Comparison of ENCODE assay signal across 32 cellular contexts in genomic region chr12:55499810-55500252, GRCh38. TPM values are rescaled to one million over a fixed set of nuclear protein-coding genes. Genes with fewer than 3 reads are reported as not detected.
DNase-seq lines count a peak whose midpoint lies in the region; ATAC-seq, FAIRE-seq and TF ChIP-seq lines count a peak whose summit lies in the region.
"Had no signal": no experiment of that assay in that cellular context is flagged by ENCODE, and none has a peak within 500 bp of the region (broad histone marks: within the 10 kb centered on the region; RNA-seq: fewer than 3 reads in every experiment).

No MANE protein-coding gene starts in this region.

- no peak overlapping the region for H3K4ac ChIP-seq in H1 (replicated peaks; ENCODE audit: insufficient read length, low read depth, low read length)

- H3K4me2 ChIP-seq in H1 (ENCODE audit: insufficient read depth in 1 of 2, low read depth in 2 of 2, low read length in 2 of 2) = no peak overlapping the region

- H3K4me3 ChIP-seq in H1 (ENCODE audit: extremely low read depth in 1 of 4, insufficient read depth in 2 of 4, low read depth in 3 of 4, low read length in 4 of 4) = no peak overlapping the region
- H3K4me3 ChIP-seq in small intestine (ENCODE audit: low read depth in 1 of 2, low read length in 2 of 2) = no peak overlapping the region
- no peak overlapping the region for H3K4me3 ChIP-seq in naive thymus-derived CD4-positive, alpha-beta T cell (ENCODE audit: low read length)
- H3K4me3 ChIP-seq: gastrocnemius medialis, HAP-1, prostate gland, skin epidermis, vagina had no signal

- no peak overlapping the region for H3K14ac ChIP-seq in H1 (ENCODE audit: insufficient read length)

- whole genome bisulfite sequencing in H1 (ENCODE audit: extremely low coverage in 1 of 2, insufficient coverage in 1 of 2, insufficient read length in 1 of 2, insufficient replicate concordance in 2 of 2, low coverage in 1 of 2, low lambda C conversion rate in 2 of 2, missing lambda C conversion rate in 1 of 2), 2 experiments = 88% methylated on average over 2 of the region's 2 CpGs; no CpG with 5 or more reads in 1 of the 2 experiments
- WGBS in small intestine, 3 donors = 4 to 15% (median 7%) methylated on average over 2 of the region's 2 CpGs

- H3K4me1 ChIP-seq in H1 (replicated peaks in 1 of 4; ENCODE audit: control insufficient read depth in 3 of 4, insufficient read depth in 4 of 4, low read length in 3 of 4) (no peaks in the 10 kb centered on the region), small intestine (ENCODE audit: control insufficient read depth in 2 of 2, insufficient read depth in 1 of 2, low read depth in 1 of 2, low read length in 1 of 2) (no peaks in the 10 kb centered on the region)
- H3K4me1 ChIP-seq in naive thymus-derived CD4-positive, alpha-beta T cell (ENCODE audit: control insufficient read depth in 2 of 2, insufficient read depth in 2 of 2, low read length in 2 of 2) = no peaks in the 10 kb centered on the region
- H3K4me1 ChIP-seq: gastrocnemius medialis, HAP-1, prostate gland, vagina had no signal

- H2BK5ac ChIP-seq in H1 (ENCODE audit: low read depth, low read length) = no peak overlapping the region

- no peak overlapping the region for H3K23ac ChIP-seq in H1 (ENCODE audit: insufficient read length)

- no peak overlapping the region for H2BK15ac ChIP-seq in H1 (ENCODE audit: low read length)

- H3K27ac Mint-ChIP-seq in mesothelial cell of epicardium = peak overlapping the region; percentile 36
- H3K27ac Mint-ChIP-seq in naive thymus-derived CD4-positive, alpha-beta T cell = no peak overlapping the region
- H3K27ac Mint-ChIP-seq: activated CD4-positive, alpha-beta T cell treated with anti-CD3 and anti-CD28 coated beads, Interleukin-2, amount 10 ng/mL, durations not matched to agents 7 days and 5 days; activated CD8-positive, alpha-beta memory T cell treated with anti-CD3 and anti-CD28 coated beads, Interleukin-2, amount 10 ng/mL, durations not matched to agents 7 days and 5 days; activated naive CD8-positive, alpha-beta T cell; activated T-helper 17 cell treated with anti-CD3 and anti-CD28 coated beads, Interleukin-2, amount 50 U/mL, for 72 hours; CD14-positive monocyte; naive thymus-derived CD8-positive, alpha-beta T cell; T-helper 1 cell treated with Interleukin-12 subunit alpha and Interleukin-12 subunit beta and Interleukin-4 antibody, amounts not matched to agents 30 μg/mL and 1 μg/mL, for 36 hours had no signal

- no peak overlapping the region for H4K5ac ChIP-seq in H1 (ENCODE audit: insufficient read length, low read depth, low read length)

- H2AFZ ChIP-seq in H1 (ENCODE audit: low read length) = peak overlapping the region; percentile 59

- H3K56ac ChIP-seq in H1 (replicated peaks; ENCODE audit: insufficient read length, low read depth, low read length) = no peak overlapping the region

- no peak overlapping the region for H4K8ac ChIP-seq in H1 (ENCODE audit: extremely low read depth, insufficient read depth, low read length)

- POLR2A ChIA-PET in H1 (lab: Charles Lee; ENCODE audit: partially characterized antibody) = no interaction called here
- POLR2A ChIA-PET in naive thymus-derived CD4-positive, alpha-beta T cell (lab: Charles Lee) = no interaction called here

- CTCF ChIA-PET in H1 (lab: Charles Lee; ENCODE audit: partially characterized antibody) = interaction anchor here (0.6 to 1.7 kb wide), 6 partner anchors 8 to 280 kb away, joined by 3 to 4 read pairs (median 4); no protein-coding TSS in a partner anchor
- CTCF ChIA-PET in naive thymus-derived CD4-positive, alpha-beta T cell (lab: Charles Lee) = no interaction called here

- no peak overlapping the region for H2BK12ac ChIP-seq in H1 (ENCODE audit: low read depth, low read length)

- no peaks in the 10 kb centered on the region for H3K27me3 ChIP-seq in H1 (replicated peaks in 1 of 4; ENCODE audit: control insufficient read depth in 3 of 4, extremely low read depth in 1 of 4, insufficient read depth in 3 of 4, low read length in 3 of 4)
- H3K27me3 ChIP-seq in small intestine (ENCODE audit: control insufficient read depth in 2 of 2, insufficient read depth in 2 of 2, low read length in 2 of 2) = no peaks in the 10 kb centered on the region
- no peaks in the 10 kb centered on the region for H3K27me3 ChIP-seq in naive thymus-derived CD4-positive, alpha-beta T cell (ENCODE audit: control insufficient read depth in 2 of 2, insufficient read depth in 2 of 2, low read length in 2 of 2)
- H3K27me3 ChIP-seq: gastrocnemius medialis, vagina had no signal

- no peak for ATAC-seq in naive thymus-derived CD4-positive, alpha-beta T cell
- no peak for ATAC-seq in GM21390 (IDR thresholded peaks at IDR 0.05; ENCODE audit: unreplicated experiment)
- ATAC-seq: activated CD8-positive, alpha-beta memory T cell treated with anti-CD3 and anti-CD28 coated beads, Interleukin-2, amount 10 ng/mL, durations not matched to agents 7 days and 5 days; activated T-helper 17 cell treated with anti-CD3 and anti-CD28 coated beads, Interleukin-2, amount 50 U/mL, for 72 hours; gastrocnemius medialis; naive thymus-derived CD8-positive, alpha-beta T cell; stimulated activated naive B cell treated with anti-CD40 and anti-IgM and Interleukin-4, amounts not matched to agents 10 μg/mL and 1 μg/mL and 100 μg/mL, for 72 hours had no signal

- H3K36me3 Mint-ChIP-seq in mesothelial cell of epicardium = no peaks in the 10 kb centered on the region
- no peaks in the 10 kb centered on the region for H3K36me3 Mint-ChIP-seq in naive thymus-derived CD4-positive, alpha-beta T cell
- H3K36me3 Mint-ChIP-seq: activated CD8-positive, alpha-beta memory T cell treated with anti-CD3 and anti-CD28 coated beads, Interleukin-2, amount 10 ng/mL, durations not matched to agents 7 days and 5 days; activated naive CD8-positive, alpha-beta T cell; CD14-positive monocyte; naive thymus-derived CD8-positive, alpha-beta T cell; stimulated activated naive B cell treated with anti-CD40 and anti-IgM and Interleukin-4, amounts not matched to agents 10 μg/mL and 1 μg/mL and 100 μg/mL, for 72 hours had no signal

- TF ChIP-seq CTCF in H1 (IDR thresholded peaks at IDR 0.05; ENCODE audit: control extremely low read depth in 1 of 3, insufficient read depth in 1 of 3, low read depth in 1 of 3, low read length in 3 of 3) = no peak
- no peak for TF ChIP-seq CTCF in mesothelial cell of epicardium (IDR thresholded peaks at IDR 0.05; ENCODE audit: unreplicated experiment)

- H3K23me2 ChIP-seq in H1 (ENCODE audit: low read depth, low read length) = no peaks in the 10 kb centered on the region

- H2BK120ac ChIP-seq in H1 (replicated peaks; ENCODE audit: low read depth, low read length) = no peak overlapping the region

- no peak for TF ChIP-seq EP300 in H1 (IDR thresholded peaks at IDR 0.05; ENCODE audit: borderline replicate concordance in 1 of 2, low read depth in 2 of 2, low read length in 2 of 2)

- peak; percentile 76 for DNase-seq in KBM-7
- no peak for DNase-seq in H1 (ENCODE audit: low read depth in 1 of 2, low spot score in 2 of 2)
- no peak for DNase-seq in mesothelial cell of epicardium (ENCODE audit: low spot score in 2 of 2, unreplicated experiment in 2 of 2)
- DNase-seq in small intestine = peak; percentile 45
- DNase-seq in naive thymus-derived CD4-positive, alpha-beta T cell = no peak
- DNase-seq in NCI-H69 (lab: John Stamatoyannopoulos, UW) = no peak
- DNase-seq: activated CD4-positive, alpha-beta T cell treated with anti-CD3 and anti-CD28 coated beads, Interleukin-2, amount 10 ng/mL, durations not matched to agents 7 days and 5 days; activated CD8-positive, alpha-beta memory T cell treated with anti-CD3 and anti-CD28 coated beads, Interleukin-2, amount 10 ng/mL, durations not matched to agents 7 days and 5 days; gastrocnemius medialis; Kasumi-1; kidney; mesenchymal stem cell; naive thymus-derived CD8-positive, alpha-beta T cell; NCI-H187; NCI-H82; SHP77; stimulated activated naive B cell treated with anti-CD40 and anti-IgM and Interleukin-4, amounts not matched to agents 10 μg/mL and 1 μg/mL and 100 μg/mL, for 72 hours had no signal

- intact Hi-C loops in naive thymus-derived CD4-positive, alpha-beta T cell (cut with micrococcal nuclease) = no loop called here

- no peak overlapping the region for H4K91ac ChIP-seq in H1 (replicated peaks; ENCODE audit: insufficient read length, low read length)

- H4K20me1 ChIP-seq in H1 (replicated peaks in 1 of 2; ENCODE audit: control insufficient read depth in 1 of 2, insufficient read depth in 2 of 2, low read length in 2 of 2) = no peaks in the 10 kb centered on the region

- H3K9me3 ChIP-seq in H1 (ENCODE audit: insufficient read depth in 2 of 2, low read depth in 1 of 2, low read length in 1 of 2) (no peaks in the 10 kb centered on the region), small intestine (ENCODE audit: control insufficient read depth, low read depth) (no peaks in the 10 kb centered on the region)
- H3K9me3 ChIP-seq in naive thymus-derived CD4-positive, alpha-beta T cell (ENCODE audit: control insufficient read depth in 2 of 3, low read length in 3 of 3) = no peaks in the 10 kb centered on the region
- H3K9me3 ChIP-seq: gastrocnemius medialis, HAP-1, prostate gland, vagina had no signal

- no peaks in the 10 kb centered on the region for H3K9me3 Mint-ChIP-seq in mesothelial cell of epicardium
- peaks cover 0 to 5% (median 0%) of the 10 kb centered on the region in 11 donors for H3K9me3 Mint-ChIP-seq in naive thymus-derived CD4-positive, alpha-beta T cell
- H3K9me3 Mint-ChIP-seq: activated CD4-positive, alpha-beta T cell treated with anti-CD3 and anti-CD28 coated beads, Interleukin-2, amount 10 ng/mL, durations not matched to agents 7 days and 5 days; activated T-helper 17 cell treated with anti-CD3 and anti-CD28 coated beads, Interleukin-2, amount 50 U/mL, for 72 hours; CD14-positive monocyte; stimulated activated naive B cell treated with anti-CD40 and anti-IgM and Interleukin-4, amounts not matched to agents 10 μg/mL and 1 μg/mL and 100 μg/mL, for 72 hours; T-helper 1 cell treated with Interleukin-12 subunit alpha and Interleukin-12 subunit beta and Interleukin-4 antibody, amounts not matched to agents 30 μg/mL and 1 μg/mL, for 36 hours had no signal

- peaks cover 4% of the 10 kb centered on the region for H3K27me3 Mint-ChIP-seq in mesothelial cell of epicardium (ENCODE audit: low read depth)
- H3K27me3 Mint-ChIP-seq in naive thymus-derived CD4-positive, alpha-beta T cell = peaks cover 0 to 39% (median 9%) of the 10 kb centered on the region in 5 donors
- H3K27me3 Mint-ChIP-seq: stimulated activated naive B cell treated with anti-CD40 and anti-IgM and Interleukin-4, amounts not matched to agents 10 μg/mL and 1 μg/mL and 100 μg/mL, for 72 hours had no signal

- H3K27ac ChIP-seq in H1 (ENCODE audit: low read depth, low read length) (no peak overlapping the region), small intestine (ENCODE audit: low read depth in 1 of 2, low read length in 1 of 2) (no peak overlapping the region)
- H3K27ac ChIP-seq in naive thymus-derived CD4-positive, alpha-beta T cell (ENCODE audit: low read depth, low read length) = no peak overlapping the region
- H3K27ac ChIP-seq: gastrocnemius medialis, prostate gland, skin epidermis, vagina, VCaP had no signal

- no peak overlapping the region for H2AK5ac ChIP-seq in H1 (ENCODE audit: low read depth, low read length)

- TF ChIP-seq POLR2A in H1 (IDR thresholded peaks at IDR 0.05; ENCODE audit: control extremely low read depth in 1 of 2, low read depth in 2 of 2, low read length in 2 of 2) = no peak

- no peak overlapping the region for H2BK20ac ChIP-seq in H1 (ENCODE audit: low read length)

- no peak for FAIRE-seq in H1 (lab: Jason Lieb, UNC)
- FAIRE-seq in small intestine (lab: Jason Lieb, UNC) = no peak
- FAIRE-seq: astrocyte, G401.6, kidney had no signal

- in situ Hi-C loops in KBM-7 (cut with MboI; ENCODE audit: low pct_unique_long_range_greater_than_20kb, low sequenced_read_pairs) = no loop called here

- H3K79me1 ChIP-seq in H1 (ENCODE audit: low read depth, low read length) = no peaks in the 10 kb centered on the region

- H3K79me2 ChIP-seq in H1 (ENCODE audit: control insufficient read depth in 1 of 2, insufficient read depth in 2 of 2, low read length in 2 of 2) = no peaks in the 10 kb centered on the region

- TF ChIP-seq RAD21 in H1 (IDR thresholded peaks at IDR 0.05 in 1 of 2, conservative IDR thresholded peaks at IDR 0.05 in 1 of 2; ENCODE audit: low read depth in 2 of 2, low read length in 2 of 2) = no peak

- H3K18ac ChIP-seq in H1 (ENCODE audit: extremely low read depth, low read length) = no peak overlapping the region

- H3K36me3 ChIP-seq in H1 (ENCODE audit: control insufficient read depth in 2 of 4, insufficient read depth in 4 of 4, low read length in 3 of 4) = no peaks in the 10 kb centered on the region
- H3K36me3 ChIP-seq in small intestine (ENCODE audit: control insufficient read depth in 2 of 2, insufficient read depth in 2 of 2, low read length in 2 of 2) = no peaks in the 10 kb centered on the region
- no peaks in the 10 kb centered on the region for H3K36me3 ChIP-seq in naive thymus-derived CD4-positive, alpha-beta T cell (ENCODE audit: control insufficient read depth in 2 of 3, insufficient read depth in 3 of 3, low read length in 3 of 3)
- H3K36me3 ChIP-seq: gastrocnemius medialis, HAP-1, prostate gland, vagina had no signal

- H3K4me1 Mint-ChIP-seq in mesothelial cell of epicardium = peaks cover 10% of the 10 kb centered on the region
- H3K4me1 Mint-ChIP-seq in naive thymus-derived CD4-positive, alpha-beta T cell = no peaks in the 10 kb centered on the region
- H3K4me1 Mint-ChIP-seq: activated CD8-positive, alpha-beta memory T cell treated with anti-CD3 and anti-CD28 coated beads, Interleukin-2, amount 10 ng/mL, durations not matched to agents 7 days and 5 days; CD14-positive monocyte; naive thymus-derived CD8-positive, alpha-beta T cell had no signal

- H3K9ac ChIP-seq in H1 (replicated peaks in 1 of 4; ENCODE audit: extremely low read depth in 1 of 4, low read depth in 3 of 4, low read length in 3 of 4) = no peak overlapping the region

- no peak overlapping the region for H3K4me3 Mint-ChIP-seq in mesothelial cell of epicardium
- no peak overlapping the region for H3K4me3 Mint-ChIP-seq in naive thymus-derived CD4-positive, alpha-beta T cell
- H3K4me3 Mint-ChIP-seq: activated CD4-positive, alpha-beta T cell treated with anti-CD3 and anti-CD28 coated beads, Interleukin-2, amount 10 ng/mL, durations not matched to agents 7 days and 5 days; activated CD8-positive, alpha-beta memory T cell treated with anti-CD3 and anti-CD28 coated beads, Interleukin-2, amount 10 ng/mL, durations not matched to agents 7 days and 5 days; activated naive CD8-positive, alpha-beta T cell; activated T-helper 17 cell treated with anti-CD3 and anti-CD28 coated beads, Interleukin-2, amount 50 U/mL, for 72 hours; CD14-positive monocyte; naive thymus-derived CD8-positive, alpha-beta T cell; stimulated activated naive B cell treated with anti-CD40 and anti-IgM and Interleukin-4, amounts not matched to agents 10 μg/mL and 1 μg/mL and 100 μg/mL, for 72 hours; T-helper 1 cell treated with Interleukin-12 subunit alpha and Interleukin-12 subunit beta and Interleukin-4 antibody, amounts not matched to agents 30 μg/mL and 1 μg/mL, for 36 hours had no signal

RNA-seq across cellular contexts. Expression of gene OR6C68, which starts 7.7 kb away (rescaled TPM):
- total RNA-seq in H1 (2021; fragmentation: NEBNext Ultra II Directional; extraction: Animal tissue kit (Norgen Biotek cat#: 25700)) = not detected in 2 replicates
- not detected in 2 replicates for polyA plus RNA-seq in H1 (2011; rRNA removed)
- polyA plus RNA-seq in H1 (2011; cell fraction: cytosol; rRNA removed) = not detected
- polyA plus RNA-seq in H1 (2011; cell fraction: nucleus; rRNA removed) = not detected
- polyA plus RNA-seq in H1 (2012, experiment 1 of 2) = not detected in 4 replicates
- polyA plus RNA-seq in H1 (2012, experiment 2 of 2) = not detected
- not detected for polyA plus RNA-seq in H1 (2013, experiment 1 of 2)
- polyA plus RNA-seq in H1 (2013, experiment 2 of 2) = not detected
- not detected in 2 replicates for polyA minus RNA-seq in H1 (2011; rRNA and poly(A)+ RNA removed)
- not detected for polyA minus RNA-seq in H1 (2011; cell fraction: cytosol; rRNA and poly(A)+ RNA removed)
- not detected for polyA minus RNA-seq in H1 (2011; cell fraction: nucleus; rRNA and poly(A)+ RNA removed)
- total RNA-seq in mesothelial cell of epicardium = not detected in 3 replicates
- not detected for polyA plus RNA-seq in small intestine
- total RNA-seq in naive thymus-derived CD4-positive, alpha-beta T cell = not detected
- polyA plus RNA-seq in naive thymus-derived CD4-positive, alpha-beta T cell = not detected
- total RNA-seq: activated CD4-positive, alpha-beta T cell treated with anti-CD3 and anti-CD28 coated beads, Interleukin-2, amount 10 ng/mL, durations not matched to agents 7 days and 5 days; activated CD8-positive, alpha-beta memory T cell treated with anti-CD3 and anti-CD28 coated beads, Interleukin-2, amount 10 ng/mL, durations not matched to agents 7 days and 5 days; activated T-helper 17 cell treated with anti-CD3 and anti-CD28 coated beads, Interleukin-2, amount 50 U/mL, for 72 hours; astrocyte; gastrocnemius medialis; HT-29; kidney; naive thymus-derived CD8-positive, alpha-beta T cell; prostate gland; temporal lobe; vagina had no signal
- polyA plus RNA-seq: CD14-positive monocyte; esophagus; naive thymus-derived CD8-positive, alpha-beta T cell had no signal

RNA-seq across cellular contexts. Expression of gene OR6C70, which starts 29.9 kb away (rescaled TPM):
- not detected in 2 replicates for total RNA-seq in H1 (2021; fragmentation: NEBNext Ultra II Directional; extraction: Animal tissue kit (Norgen Biotek cat#: 25700))
- not detected in 2 replicates for polyA plus RNA-seq in H1 (2011; rRNA removed)
- polyA plus RNA-seq in H1 (2011; cell fraction: cytosol; rRNA removed) = not detected
- polyA plus RNA-seq in H1 (2011; cell fraction: nucleus; rRNA removed) = not detected
- polyA plus RNA-seq in H1 (2012, experiment 1 of 2) = not detected in 4 replicates
- polyA plus RNA-seq in H1 (2012, experiment 2 of 2) = not detected
- polyA plus RNA-seq in H1 (2013, experiment 1 of 2) = not detected
- not detected for polyA plus RNA-seq in H1 (2013, experiment 2 of 2)
- polyA minus RNA-seq in H1 (2011; rRNA and poly(A)+ RNA removed) = not detected in 2 replicates
- polyA minus RNA-seq in H1 (2011; cell fraction: cytosol; rRNA and poly(A)+ RNA removed) = not detected
- polyA minus RNA-seq in H1 (2011; cell fraction: nucleus; rRNA and poly(A)+ RNA removed) = not detected
- not detected in 3 replicates for total RNA-seq in mesothelial cell of epicardium
- polyA plus RNA-seq in small intestine = not detected
- total RNA-seq in naive thymus-derived CD4-positive, alpha-beta T cell = not detected
- polyA plus RNA-seq in naive thymus-derived CD4-positive, alpha-beta T cell = not detected
- total RNA-seq: activated CD4-positive, alpha-beta T cell treated with anti-CD3 and anti-CD28 coated beads, Interleukin-2, amount 10 ng/mL, durations not matched to agents 7 days and 5 days; activated CD8-positive, alpha-beta memory T cell treated with anti-CD3 and anti-CD28 coated beads, Interleukin-2, amount 10 ng/mL, durations not matched to agents 7 days and 5 days; activated T-helper 17 cell treated with anti-CD3 and anti-CD28 coated beads, Interleukin-2, amount 50 U/mL, for 72 hours; astrocyte; gastrocnemius medialis; HT-29; kidney; naive thymus-derived CD8-positive, alpha-beta T cell; prostate gland; temporal lobe; vagina had no signal
- polyA plus RNA-seq: CD14-positive monocyte; esophagus; naive thymus-derived CD8-positive, alpha-beta T cell had no signal

RNA-seq across cellular contexts. Expression of gene OR6C4, which starts 49.6 kb away (rescaled TPM):
- not detected in 2 replicates for total RNA-seq in H1 (2021; fragmentation: NEBNext Ultra II Directional; extraction: Animal tissue kit (Norgen Biotek cat#: 25700))
- polyA plus RNA-seq in H1 (2011; rRNA removed) (not detected in 2 replicates), small intestine (not detected)
- polyA plus RNA-seq in H1 (2011; cell fraction: cytosol; rRNA removed) = not detected
- polyA plus RNA-seq in H1 (2011; cell fraction: nucleus; rRNA removed) = not detected
- not detected in 4 replicates for polyA plus RNA-seq in H1 (2012, experiment 1 of 2)
- polyA plus RNA-seq in H1 (2012, experiment 2 of 2) = not detected
- not detected for polyA plus RNA-seq in H1 (2013, experiment 1 of 2)
- polyA plus RNA-seq in H1 (2013, experiment 2 of 2) = not detected
- polyA minus RNA-seq in H1 (2011; rRNA and poly(A)+ RNA removed) = not detected in 2 replicates
- polyA minus RNA-seq in H1 (2011; cell fraction: cytosol; rRNA and poly(A)+ RNA removed) = not detected
- polyA minus RNA-seq in H1 (2011; cell fraction: nucleus; rRNA and poly(A)+ RNA removed) = not detected
- total RNA-seq in mesothelial cell of epicardium = not detected in 3 replicates
- total RNA-seq in naive thymus-derived CD4-positive, alpha-beta T cell = not detected
- not detected for polyA plus RNA-seq in naive thymus-derived CD4-positive, alpha-beta T cell
- total RNA-seq: activated CD4-positive, alpha-beta T cell treated with anti-CD3 and anti-CD28 coated beads, Interleukin-2, amount 10 ng/mL, durations not matched to agents 7 days and 5 days; activated CD8-positive, alpha-beta memory T cell treated with anti-CD3 and anti-CD28 coated beads, Interleukin-2, amount 10 ng/mL, durations not matched to agents 7 days and 5 days; activated T-helper 17 cell treated with anti-CD3 and anti-CD28 coated beads, Interleukin-2, amount 50 U/mL, for 72 hours; astrocyte; gastrocnemius medialis; HT-29; kidney; naive thymus-derived CD8-positive, alpha-beta T cell; prostate gland; temporal lobe; vagina had no signal
- polyA plus RNA-seq: CD14-positive monocyte; esophagus; naive thymus-derived CD8-positive, alpha-beta T cell had no signal

RNA-seq across cellular contexts. Expression of gene OR6C2, which starts 56.0 kb away (rescaled TPM):
- not detected in 2 replicates for total RNA-seq in H1 (2021; fragmentation: NEBNext Ultra II Directional; extraction: Animal tissue kit (Norgen Biotek cat#: 25700))
- polyA plus RNA-seq in H1 (2011; rRNA removed) = not detected in 2 replicates
- not detected for polyA plus RNA-seq in H1 (2011; cell fraction: cytosol; rRNA removed)
- not detected for polyA plus RNA-seq in H1 (2011; cell fraction: nucleus; rRNA removed)
- polyA plus RNA-seq in H1 (2012, experiment 1 of 2) = not detected in 4 replicates
- polyA plus RNA-seq in H1 (2012, experiment 2 of 2) = not detected
- polyA plus RNA-seq in H1 (2013, experiment 1 of 2) = not detected
- polyA plus RNA-seq in H1 (2013, experiment 2 of 2) = not detected
- polyA minus RNA-seq in H1 (2011; rRNA and poly(A)+ RNA removed) = not detected in 2 replicates
- polyA minus RNA-seq in H1 (2011; cell fraction: cytosol; rRNA and poly(A)+ RNA removed) = not detected
- polyA minus RNA-seq in H1 (2011; cell fraction: nucleus; rRNA and poly(A)+ RNA removed) = not detected
- not detected in 3 replicates for total RNA-seq in mesothelial cell of epicardium
- not detected for polyA plus RNA-seq in small intestine
- not detected for total RNA-seq in naive thymus-derived CD4-positive, alpha-beta T cell
- polyA plus RNA-seq in naive thymus-derived CD4-positive, alpha-beta T cell = not detected
- total RNA-seq: activated CD4-positive, alpha-beta T cell treated with anti-CD3 and anti-CD28 coated beads, Interleukin-2, amount 10 ng/mL, durations not matched to agents 7 days and 5 days; activated CD8-positive, alpha-beta memory T cell treated with anti-CD3 and anti-CD28 coated beads, Interleukin-2, amount 10 ng/mL, durations not matched to agents 7 days and 5 days; activated T-helper 17 cell treated with anti-CD3 and anti-CD28 coated beads, Interleukin-2, amount 50 U/mL, for 72 hours; astrocyte; gastrocnemius medialis; HT-29; kidney; naive thymus-derived CD8-positive, alpha-beta T cell; prostate gland; temporal lobe; vagina had no signal
- polyA plus RNA-seq: naive thymus-derived CD8-positive, alpha-beta T cell had no signal

Comparison
In these comparisons a context has a peak if more than half of its experiments do, and no peak if none do; other contexts are left out.
1. DNase-seq: peak in KBM-7 (single experiment) and small intestine (single experiment); none in H1 (0 of 2), mesothelial cell of epicardium (0 of 2), naive thymus-derived CD4-positive, alpha-beta T cell (0 of 9) and NCI-H69 (single experiment).